ENCODE assay signal across 8 cellular contexts in the genomic region with DNA sequence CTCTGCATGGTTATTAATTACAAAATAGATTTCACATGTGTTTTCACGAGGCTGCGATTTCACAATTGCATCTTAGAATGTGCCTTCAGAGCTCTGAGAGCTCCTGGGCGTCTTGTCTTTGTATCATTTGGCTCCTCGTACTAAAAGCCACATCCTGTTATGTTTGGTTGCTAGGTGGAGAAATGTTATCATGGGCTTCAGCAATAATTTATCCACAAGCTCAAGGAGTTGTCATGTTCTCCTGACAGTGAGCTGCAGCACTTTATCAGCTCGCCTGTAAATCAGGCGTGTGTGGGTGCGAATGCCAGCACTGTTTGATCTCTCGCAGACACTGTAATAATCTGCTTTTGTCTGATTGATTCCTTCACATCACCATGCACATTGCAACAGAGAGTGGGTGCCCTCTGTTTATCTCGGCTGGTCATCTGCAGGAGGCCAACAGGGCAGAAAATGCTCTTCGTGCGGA.
DNase-seq lines count a peak whose midpoint lies in the region; ATAC-seq and TF ChIP-seq lines count a peak whose summit lies in the region.

No MANE protein-coding gene starts in this region.

- TF ChIP-seq CTCF in fibroblast of mammary gland (conservative IDR thresholded peaks at IDR 0.05; ENCODE audit: control insufficient read depth, insufficient read depth, low read depth, low read length), result no peak

- ATAC-seq in GM19395 (IDR thresholded peaks at IDR 0.05; ENCODE audit: unreplicated experiment) (no peak), HG03039 (IDR thresholded peaks at IDR 0.05; ENCODE audit: unreplicated experiment) (no peak), HG02970 (IDR thresholded peaks at IDR 0.05; ENCODE audit: low FRiP score, unreplicated experiment) (no peak)

- H3K4me3 ChIP-seq in fibroblast of mammary gland (ENCODE audit: control insufficient read depth, low read depth, low read length), result no peak overlapping the region

- DNase-seq in HT1080 (ENCODE audit: low read depth) (peak; percentile 50), fibroblast of mammary gland (ENCODE audit: low read depth) (peak; percentile 65), NCI-H128 (lab: John Stamatoyannopoulos, UW; ENCODE audit: unreplicated experiment) (no peak)
- DNase-seq in activated CD4-positive, alpha-beta T cell treated with anti-CD3 and anti-CD28 coated beads, Interleukin-2, amount 50 U/mL, for 48 hours, result peak; percentile 19 to 33
- DNase-seq in stimulated activated CD4-positive, alpha-beta T cell treated with anti-CD3 and anti-CD28 coated beads, TNF-alpha, amount 100 ng/mL, for 24 hours (ENCODE audit: low read depth in 3 of 3), result peak in 2 of 3 experiments; percentile 13 to 22
